28 cellular contexts compared by ENCODE assay signal in the genomic region with DNA sequence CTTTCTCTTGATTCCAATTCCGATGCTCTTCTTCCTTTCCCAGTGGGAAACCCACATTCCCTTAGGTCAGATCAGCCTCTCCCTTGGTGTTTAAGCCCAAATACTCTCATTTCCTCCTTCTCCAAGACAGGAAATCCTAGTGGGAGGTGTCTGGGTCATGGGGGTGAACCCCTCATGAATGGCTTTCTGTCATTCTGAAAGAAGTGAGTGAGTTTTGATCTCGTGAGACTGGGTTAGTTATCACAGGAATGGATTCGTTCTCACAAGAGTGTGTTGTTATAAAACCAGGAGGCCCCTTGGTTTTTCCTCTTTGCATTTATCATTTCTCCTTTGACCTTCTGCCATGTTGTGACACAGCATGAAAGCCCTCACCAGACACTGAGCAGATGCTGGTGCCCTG.
"Had no signal": no experiment of that assay in that cellular context is flagged by ENCODE, and none has a peak within 500 bp of the region (broad histone marks: within the 10 kb centered on the region; RNA-seq: fewer than 3 reads in every experiment).

No MANE protein-coding gene starts in this region.

- H3K36me3 Mint-ChIP-seq: natural killer cell treated with Interleukin-12 subunit alpha and Interleukin-12 subunit beta and Interleukin-15 and Interleukin-18, amount 100 ng/mL, for 72 hours; neural progenitor cell; stimulated activated effector memory CD8-positive, alpha-beta T cell treated with anti-CD3 and anti-CD28 coated beads, Interleukin-12 subunit alpha, Interleukin-12 subunit beta, amount 100 ng/mL, for 72 hours had no signal

- H3K4me1 ChIP-seq: neural progenitor cell, parathyroid adenoma, psoas muscle, right lobe of liver, sigmoid colon, stomach, thyroid gland, tibial nerve, upper lobe of left lung, vagina had no signal

- H3K27me3 Mint-ChIP-seq: stimulated activated naive CD8-positive, alpha-beta T cell treated with anti-CD3 and anti-CD28 coated beads, Interleukin-15, Interleukin-2, amounts not matched to agents 100 ng/mL and 50 ng/mL, for 24 hours had no signal

- ATAC-seq: natural killer cell treated with Interleukin-12 subunit alpha and Interleukin-12 subunit beta and Interleukin-15 and Interleukin-18, amount 100 ng/mL, for 72 hours; psoas muscle; right cardiac atrium; right lobe of liver; stimulated activated effector memory CD8-positive, alpha-beta T cell treated with anti-CD3 and anti-CD28 coated beads, Interleukin-12 subunit alpha, Interleukin-12 subunit beta, amount 100 ng/mL, for 72 hours; stimulated activated naive B cell treated with anti-CD40 and anti-IgM and Interleukin-4, amounts not matched to agents 10 μg/mL and 1 μg/mL and 100 μg/mL, for 72 hours had no signal

- H3K4me3 ChIP-seq: neural progenitor cell, ovary, psoas muscle, right lobe of liver, sigmoid colon, stomach, thoracic aorta, thyroid gland, tibial nerve, upper lobe of left lung, vagina had no signal

- H3K36me3 ChIP-seq: neural progenitor cell, ovary, right lobe of liver, sigmoid colon, stomach, thoracic aorta, thyroid gland, tibial nerve, upper lobe of left lung, vagina had no signal

- H3K4me3 Mint-ChIP-seq: natural killer cell treated with Interleukin-12 subunit alpha and Interleukin-12 subunit beta and Interleukin-15 and Interleukin-18, amount 100 ng/mL, for 72 hours; nephron progenitor cell; neural progenitor cell; stimulated activated effector memory CD8-positive, alpha-beta T cell treated with anti-CD3 and anti-CD28 coated beads, Interleukin-12 subunit alpha, Interleukin-12 subunit beta, amount 100 ng/mL, for 72 hours; stimulated activated naive B cell treated with anti-CD40 and anti-IgM and Interleukin-4, amounts not matched to agents 10 μg/mL and 1 μg/mL and 100 μg/mL, for 72 hours; stimulated activated naive CD8-positive, alpha-beta T cell treated with anti-CD3 and anti-CD28 coated beads, Interleukin-15, Interleukin-2, amounts not matched to agents 100 ng/mL and 50 ng/mL, for 24 hours had no signal

- H3K27ac ChIP-seq: neural progenitor cell, ovary, parathyroid adenoma, psoas muscle, right lobe of liver, sigmoid colon, stomach, thoracic aorta, thyroid gland, tibial nerve, upper lobe of left lung, vagina had no signal

- H3K27ac Mint-ChIP-seq: natural killer cell treated with Interleukin-12 subunit alpha and Interleukin-12 subunit beta and Interleukin-15 and Interleukin-18, amount 100 ng/mL, for 72 hours; nephron progenitor cell; neural progenitor cell; progenitor cell of endocrine pancreas; stimulated activated effector memory CD8-positive, alpha-beta T cell treated with anti-CD3 and anti-CD28 coated beads, Interleukin-12 subunit alpha, Interleukin-12 subunit beta, amount 100 ng/mL, for 72 hours; stimulated activated naive B cell treated with anti-CD40 and anti-IgM and Interleukin-4, amounts not matched to agents 10 μg/mL and 1 μg/mL and 100 μg/mL, for 72 hours; stimulated activated naive CD8-positive, alpha-beta T cell treated with anti-CD3 and anti-CD28 coated beads, Interleukin-15, Interleukin-2, amounts not matched to agents 100 ng/mL and 50 ng/mL, for 24 hours had no signal

- H3K4me1 Mint-ChIP-seq: stimulated activated effector memory CD8-positive, alpha-beta T cell treated with anti-CD3 and anti-CD28 coated beads, Interleukin-12 subunit alpha, Interleukin-12 subunit beta, amount 100 ng/mL, for 72 hours had no signal

- DNase-seq: nephron progenitor cell; occipital lobe; ovary; posterior cingulate gyrus; psoas muscle; right cardiac atrium; right lobe of liver; sigmoid colon; small intestine; stimulated activated CD4-positive, alpha-beta T cell treated with anti-CD3 and anti-CD28 coated beads, Interleukin-15, amount 100 ng/mL, for 24 hours; stimulated activated CD4-positive, alpha-beta T cell treated with anti-CD3 and anti-CD28 coated beads, Interleukin-2, amount 100 ng/mL, for 24 hours; stimulated activated CD4-positive, alpha-beta T cell treated with anti-CD3 and anti-CD28 coated beads, Interleukin-2, amount 100 ng/mL, for 48 hours; stimulated activated CD4-positive, alpha-beta T cell treated with anti-CD3 and anti-CD28 coated beads, Interleukin-4, amount 100 ng/mL, for 24 hours; stimulated activated naive B cell treated with anti-CD40 and anti-IgM and Interleukin-4, amounts not matched to agents 10 μg/mL and 1 μg/mL and 100 μg/mL, for 72 hours; stimulated activated naive CD4-positive, alpha-beta T cell treated with Interleukin-2 at 50 U/mL for 16 hours; stomach; thyroid gland; trophoblast cell; upper lobe of left lung had no signal

- H3K9me3 Mint-ChIP-seq: natural killer cell treated with Interleukin-12 subunit alpha and Interleukin-12 subunit beta and Interleukin-15 and Interleukin-18, amount 100 ng/mL, for 72 hours; stimulated activated effector memory CD8-positive, alpha-beta T cell treated with anti-CD3 and anti-CD28 coated beads, Interleukin-12 subunit alpha, Interleukin-12 subunit beta, amount 100 ng/mL, for 72 hours; stimulated activated naive CD8-positive, alpha-beta T cell treated with anti-CD3 and anti-CD28 coated beads, Interleukin-15, Interleukin-2, amounts not matched to agents 100 ng/mL and 50 ng/mL, for 24 hours had no signal

- H3K27me3 ChIP-seq: neural progenitor cell, ovary, right lobe of liver, sigmoid colon, thyroid gland, tibial nerve, upper lobe of left lung, vagina had no signal

- H3K9me3 ChIP-seq: ovary, right lobe of liver, thoracic aorta, thyroid gland, tibial nerve, upper lobe of left lung, vagina had no signal
